ENCODE assay signal across 22 cellular contexts in genomic region chr9:125845271-125845808, GRCh38.
"Had no signal": no experiment of that assay in that cellular context is flagged by ENCODE, and none has a peak within 500 bp of the region (broad histone marks: within the 10 kb centered on the region; RNA-seq: fewer than 3 reads in every experiment).

No MANE protein-coding gene starts in this region.

- H3K27me3 Mint-ChIP-seq: activated CD8-positive, alpha-beta T cell treated with anti-CD3 and anti-CD28 coated beads for 36 hours; activated naive CD8-positive, alpha-beta T cell; natural killer cell treated with Interleukin-12 subunit alpha and Interleukin-12 subunit beta and Interleukin-15 and Interleukin-18, amount 100 ng/mL, for 72 hours; progenitor cell of endocrine pancreas had no signal

- H3K9me3 Mint-ChIP-seq: activated CD8-positive, alpha-beta T cell treated with anti-CD3 and anti-CD28 coated beads for 36 hours; activated T-cell treated with anti-CD3 and anti-CD28 coated beads, Interleukin-2, amount 50 U/mL, for 72 hours; natural killer cell treated with Interleukin-12 subunit alpha and Interleukin-12 subunit beta and Interleukin-15 and Interleukin-18, amount 100 ng/mL, for 72 hours had no signal

- H3K27ac ChIP-seq: colonic mucosa, esophagus muscularis mucosa, right atrium auricular region, skin epidermis, tibial nerve, vagina had no signal

- H3K27me3 ChIP-seq: colonic mucosa, esophagus muscularis mucosa, right atrium auricular region, tibial nerve, vagina had no signal

- H3K36me3 ChIP-seq: colonic mucosa, esophagus muscularis mucosa, right atrium auricular region, tibial nerve, vagina had no signal

- H3K9me3 ChIP-seq: colonic mucosa, esophagus muscularis mucosa, right atrium auricular region, tibial nerve, vagina had no signal

- H3K36me3 Mint-ChIP-seq: natural killer cell treated with Interleukin-12 subunit alpha and Interleukin-12 subunit beta and Interleukin-15 and Interleukin-18, amount 100 ng/mL, for 72 hours had no signal

- H3K4me3 Mint-ChIP-seq: activated CD8-positive, alpha-beta T cell treated with anti-CD3 and anti-CD28 coated beads for 36 hours; activated naive CD8-positive, alpha-beta T cell; activated T-cell treated with anti-CD3 and anti-CD28 coated beads, Interleukin-2, amount 50 U/mL, for 72 hours; natural killer cell treated with Interleukin-12 subunit alpha and Interleukin-12 subunit beta and Interleukin-15 and Interleukin-18, amount 100 ng/mL, for 72 hours had no signal

- H3K4me1 ChIP-seq: colonic mucosa had no signal

- ATAC-seq: activated CD8-positive, alpha-beta T cell treated with anti-CD3 and anti-CD28 coated beads for 36 hours; activated T-cell treated with anti-CD3 and anti-CD28 coated beads, Interleukin-2, amount 50 U/mL, for 72 hours; left ventricle myocardium superior; natural killer cell treated with Interleukin-12 subunit alpha and Interleukin-12 subunit beta and Interleukin-15 and Interleukin-18, amount 100 ng/mL, for 72 hours had no signal

- DNase-seq: activated CD4-positive, alpha-beta T cell treated with anti-CD3 and anti-CD28 coated beads for 48 hours; activated CD8-positive, alpha-beta memory T cell treated with anti-CD3 and anti-CD28 coated beads, Interleukin-2, amount 50 U/mL, for 4 hours; activated CD8-positive, alpha-beta T cell treated with anti-CD3 and anti-CD28 coated beads for 36 hours; activated gamma-delta T cell treated with Interleukin-2 at 50 U/mL for 16 hours; activated T-cell treated with anti-CD3 and anti-CD28 coated beads, Interleukin-2, amount 50 U/mL, for 72 hours; amniotic stem cell; central memory CD4-positive, alpha-beta T cell; colonic mucosa; kidney; left ventricle myocardium superior; mesendoderm; nucleus accumbens; stimulated activated CD4-positive, alpha-beta T cell treated with anti-CD3 and anti-CD28 coated beads, Interleukin-4, amount 100 ng/mL, for 24 hours; stimulated activated naive CD4-positive, alpha-beta T cell had no signal

- H3K4me3 ChIP-seq: colonic mucosa, esophagus muscularis mucosa, right atrium auricular region, skin epidermis, tibial nerve, vagina had no signal

- H3K27ac Mint-ChIP-seq: activated CD8-positive, alpha-beta T cell treated with anti-CD3 and anti-CD28 coated beads for 36 hours; activated naive CD8-positive, alpha-beta T cell; activated T-cell treated with anti-CD3 and anti-CD28 coated beads, Interleukin-2, amount 50 U/mL, for 72 hours; natural killer cell treated with Interleukin-12 subunit alpha and Interleukin-12 subunit beta and Interleukin-15 and Interleukin-18, amount 100 ng/mL, for 72 hours; progenitor cell of endocrine pancreas had no signal
